8 cellular contexts compared by ENCODE assay signal in the genomic region with DNA sequence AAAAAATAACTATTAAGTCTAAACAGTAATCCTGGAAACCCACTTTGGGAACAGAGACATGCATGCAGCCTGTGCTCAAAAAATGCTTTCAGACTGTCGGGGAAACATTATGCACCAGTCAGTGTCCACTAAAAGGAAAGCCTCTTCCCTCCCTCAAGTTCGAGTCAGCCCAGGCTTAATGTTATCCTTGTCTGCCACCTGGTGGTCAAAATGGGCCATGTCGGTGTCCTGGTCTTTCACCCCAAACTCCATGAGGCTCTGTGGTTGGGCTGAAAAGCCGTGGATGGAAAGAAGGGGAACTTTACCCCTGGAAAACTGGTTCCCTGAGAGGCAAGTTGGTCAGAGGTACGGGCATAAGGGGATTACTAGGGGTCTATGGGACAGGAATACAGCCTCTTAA.
A peak's percentile ranks its signal among the peaks of the same experiment; 100 is the strongest.
DNase-seq lines count a peak whose midpoint lies in the region; ATAC-seq, FAIRE-seq and TF ChIP-seq lines count a peak whose summit lies in the region.

No MANE protein-coding gene starts in this region.

- FAIRE-seq in pancreas (lab: Jason Lieb, UNC) = no peak

- H3K9me3 ChIP-seq in pancreas = no peaks in the 10 kb centered on the region

- H3K4me3 Mint-ChIP-seq in chondrocyte (ENCODE audit: unreplicated experiment) = no peak overlapping the region

- H3K4me1 Mint-ChIP-seq in chondrocyte (ENCODE audit: low read depth) = no peaks in the 10 kb centered on the region

- ATAC-seq in pancreas (peak; percentile 66 to 92 (median 82)), GM19395 (IDR thresholded peaks at IDR 0.05; ENCODE audit: unreplicated experiment) (no peak), HG03342 (IDR thresholded peaks at IDR 0.05; ENCODE audit: unreplicated experiment) (no peak)

- H3K36me3 ChIP-seq in pancreas = no peaks in the 10 kb centered on the region

- H3K27me3 Mint-ChIP-seq in chondrocyte (ENCODE audit: low read depth) = no peaks in the 10 kb centered on the region

- intact Hi-C loops in pancreas (cut with DNase I) = no loop called here

- no peak overlapping the region for H3K4me3 ChIP-seq in pancreas

- H3K27ac Mint-ChIP-seq in chondrocyte (ENCODE audit: unreplicated experiment) = no peak overlapping the region

- H3K4me1 ChIP-seq in pancreas = no peaks in the 10 kb centered on the region

- peaks cover 74% of the 10 kb centered on the region for H3K9me3 Mint-ChIP-seq in chondrocyte (ENCODE audit: low read depth)

- no peaks in the 10 kb centered on the region for H3K27me3 ChIP-seq in pancreas

- peak; percentile 60 for DNase-seq in activated CD8-positive, alpha-beta memory T cell treated with anti-CD3 and anti-CD28 coated beads, Interleukin-2, amount 50 U/mL, for 48 hours
- DNase-seq in activated CD8-positive, alpha-beta memory T cell treated with anti-CD3 and anti-CD28 coated beads, Interleukin-2, amount 50 U/mL, for 4 hours = no peak
- peak; percentile 12 for DNase-seq in NCI-H1092 treated with DMSO at 0.1 percent for 48 hours (lab: John Stamatoyannopoulos, UW)
- no peak for DNase-seq in chondrocyte (ENCODE audit: low spot score)
- DNase-seq in pancreas = peak in 5 of 6 donors; percentile 39 to 73 (median 59)
- DNase-seq in NCI-H774 (lab: John Stamatoyannopoulos, UW) = no peak

- peaks cover 4% of the 10 kb centered on the region for H3K36me3 Mint-ChIP-seq in chondrocyte (ENCODE audit: low read depth)

- WGBS in pancreas, 2 donors = 12% methylated on average over 5 of the region's 5 CpGs

- H3K27ac ChIP-seq in pancreas = no peak overlapping the region

- TF ChIP-seq CTCF in chondrocyte (IDR thresholded peaks at IDR 0.05) (peak; percentile 33), pancreas (IDR thresholded peaks at IDR 0.05) (peak; percentile 23 to 62 (median 45))

Comparison
In these comparisons a context has a peak if more than half of its experiments do, and no peak if none do; other contexts are left out.
1. DNase-seq: peak in activated CD8-positive, alpha-beta memory T cell treated with anti-CD3 and anti-CD28 coated beads, Interleukin-2, amount 50 U/mL, for 48 hours (single experiment), NCI-H1092 treated with DMSO at 0.1 percent for 48 hours (single experiment) and pancreas (5 of 6); none in activated CD8-positive, alpha-beta memory T cell treated with anti-CD3 and anti-CD28 coated beads, Interleukin-2, amount 50 U/mL, for 4 hours (single experiment), chondrocyte (single experiment) and NCI-H774 (single experiment).
2. ATAC-seq: peak in pancreas (4 of 4); none in GM19395 (single experiment) and HG03342 (single experiment).